18 cellular contexts compared by ENCODE assay signal in genomic region chr6:35429463-35429862, GRCh38. TPM values are rescaled to one million over a fixed set of nuclear protein-coding genes. Genes with fewer than 3 reads are reported as not detected.
DNase-seq lines count a peak whose midpoint lies in the region; ATAC-seq, FAIRE-seq and TF ChIP-seq lines count a peak whose summit lies in the region.
"Had no signal": no experiment of that assay in that cellular context is flagged by ENCODE, and none has a peak within 500 bp of the region (broad histone marks: within the 10 kb centered on the region; RNA-seq: fewer than 3 reads in every experiment).

No MANE protein-coding gene starts in this region.

- H3K36me3 ChIP-seq in HCT116 (ENCODE audit: control insufficient read depth in 1 of 2, insufficient read depth in 2 of 2, low read length in 2 of 2), result peaks cover 5 to 12% of the 10 kb centered on the region in 2 experiments; a peak in 2 of 4 replicates
- peaks cover 0 to 5% of the 10 kb centered on the region in 2 donors for H3K36me3 ChIP-seq in body of pancreas (replicated peaks in 1 of 2; ENCODE audit: insufficient read depth in 1 of 2, low read depth in 2 of 2)

- H3K9ac ChIP-seq in HCT116 (ENCODE audit: low read length), result no peak overlapping the region
- H3K9ac ChIP-seq: BLaER1, GM23248 had no signal

- no peak for TF ChIP-seq POLR2A in HCT116 (IDR thresholded peaks at IDR 0.05; ENCODE audit: borderline replicate concordance, extremely low read depth, insufficient read depth, insufficient read length)
- TF ChIP-seq POLR2A in body of pancreas (IDR thresholded peaks at IDR 0.05), result no peak

- RAD21 ChIA-PET in HCT116 (lab: Charles Lee; ENCODE audit: low non-redundant PET in 1 of 2, low total read pairs in 2 of 2, uncharacterized antibody in 2 of 2, unreplicated experiment in 2 of 2), result no interaction called here

- H3K4me3 Mint-ChIP-seq in HFFc6 (no peak overlapping the region), chondrocyte (ENCODE audit: unreplicated experiment) (no peak overlapping the region)
- H3K4me3 Mint-ChIP-seq: CD8-positive, alpha-beta memory T cell had no signal

- peaks cover 15% of the 10 kb centered on the region for H3K9me3 Mint-ChIP-seq in HFFc6
- H3K9me3 Mint-ChIP-seq in chondrocyte (ENCODE audit: low read depth), result peaks cover 7% of the 10 kb centered on the region

- no peak overlapping the region for H3K27ac ChIP-seq in HCT116 (ENCODE audit: low read depth, low read length)
- no peak overlapping the region for H3K27ac ChIP-seq in body of pancreas
- H3K27ac ChIP-seq: A549, BLaER1 had no signal

- TF ChIP-seq CTCF in HCT116 (IDR thresholded peaks at IDR 0.05 in 2 of 3, conservative IDR thresholded peaks at IDR 0.05 in 1 of 3; ENCODE audit: borderline replicate concordance in 1 of 3, insufficient read depth in 1 of 3, low read depth in 2 of 3, low read length in 2 of 3), result no peak
- TF ChIP-seq CTCF in HFFc6 (IDR thresholded peaks at IDR 0.05), result no peak
- no peak for TF ChIP-seq CTCF in chondrocyte (IDR thresholded peaks at IDR 0.05)
- TF ChIP-seq CTCF in body of pancreas (IDR thresholded peaks at IDR 0.05), result no peak

- no peak overlapping the region for H3K4me2 ChIP-seq in HCT116 (ENCODE audit: low read length)
- H3K4me2 ChIP-seq: A549, BLaER1 had no signal

- CTCF ChIA-PET in HCT116 (lab: Charles Lee), result no interaction called here

- H3K9me2 ChIP-seq in HCT116 (ENCODE audit: insufficient read depth), result no peaks in the 10 kb centered on the region

- no TSS peak for BruUV-seq in HCT116 (replicated peaks; lab: Mats Ljungman, UMichigan)

- H3K9me3 ChIP-seq in HCT116 (ENCODE audit: control insufficient read depth in 1 of 2, insufficient read depth in 1 of 2, low read depth in 1 of 2, low read length in 2 of 2) (peaks cover 0 to 15% of the 10 kb centered on the region in 2 experiments; a peak in 2 of 4 replicates), body of pancreas (peaks cover 0 to 7% (median 2%) of the 10 kb centered on the region in 3 donors)
- H3K9me3 ChIP-seq: Caco-2 had no signal

- H3K27ac Mint-ChIP-seq in HFFc6 (peak overlapping the region; percentile 90; the same call in 1 of the 2 replicates), chondrocyte (ENCODE audit: unreplicated experiment) (peak overlapping the region; percentile 68)

- no peak for FAIRE-seq in frontal cortex (lab: Jason Lieb, UNC)
- FAIRE-seq: A549, GM18507, H54, HTR-8/SVneo had no signal

- H3K27me3 ChIP-seq in HCT116 (ENCODE audit: insufficient read depth, low read length) (no peaks in the 10 kb centered on the region), body of pancreas (no peaks in the 10 kb centered on the region)
- H3K27me3 ChIP-seq: BLaER1 had no signal

- H3K4me1 ChIP-seq in HCT116 (ENCODE audit: control insufficient read depth in 1 of 2, insufficient read depth in 2 of 2, low read length in 2 of 2), result peaks cover 0 to 4% of the 10 kb centered on the region in 2 experiments; a peak in 1 of 4 replicates
- H3K4me1 ChIP-seq in body of pancreas, result no peaks in the 10 kb centered on the region
- H3K4me1 ChIP-seq: A549, Caco-2 had no signal

- 96 to 97% methylated on average over 2 of the region's 2 CpGs for WGBS in body of pancreas, 2 donors

- TF ChIP-seq RAD21 in HCT116 (IDR thresholded peaks at IDR 0.05; ENCODE audit: low read depth), result no peak

- intact Hi-C loops in HCT116 (cut with micrococcal nuclease) (no loop called here), body of pancreas (cut with DNase I) (no loop called here)

- H3K27me3 Mint-ChIP-seq in HFFc6 (ENCODE audit: insufficient read depth) (peaks cover 2% of the 10 kb centered on the region), chondrocyte (ENCODE audit: low read depth) (no peaks in the 10 kb centered on the region)

- H3K4me1 Mint-ChIP-seq in HFFc6 (ENCODE audit: low read depth), result peaks cover 49% of the 10 kb centered on the region
- peaks cover 52% of the 10 kb centered on the region for H3K4me1 Mint-ChIP-seq in chondrocyte (ENCODE audit: low read depth)
- H3K4me1 Mint-ChIP-seq: CD8-positive, alpha-beta memory T cell had no signal

- no peak overlapping the region for H3K4me3 ChIP-seq in HCT116 (replicated peaks in 1 of 2; ENCODE audit: low read depth in 1 of 2, low read length in 2 of 2)
- no peak overlapping the region for H3K4me3 ChIP-seq in body of pancreas
- H3K4me3 ChIP-seq: A549, BLaER1, GM23248 had no signal

- H3K79me2 ChIP-seq in HCT116 (ENCODE audit: insufficient read depth, low read length), result no peaks in the 10 kb centered on the region

- no peak for DNase-seq in HCT116 (ENCODE audit: low read depth, low spot score)
- no peak for DNase-seq in HFFc6
- peak; percentile 47 for DNase-seq in OCI-M1 (lab: John Stamatoyannopoulos, UW)
- no peak for DNase-seq in chondrocyte (ENCODE audit: low spot score)
- DNase-seq in frontal cortex (ENCODE audit: low spot score in 2 of 2), result no peak
- DNase-seq in amniotic stem cell (lab: John Stamatoyannopoulos, UW), result no peak
- no peak for DNase-seq in body of pancreas
- DNase-seq: Caco-2, DMS53, GF-D8, GM23248, KG1 had no signal

- no peak overlapping the region for H2AFZ ChIP-seq in HCT116 (ENCODE audit: low read depth, low read length, poor library complexity, severe bottlenecking)
- H2AFZ ChIP-seq: GM23248 had no signal

- POLR2A ChIA-PET in HCT116 (lab: Charles Lee), result no interaction called here

- ATAC-seq in HCT116 (no peak), body of pancreas (no peak)
- ATAC-seq: A549 had no signal

- no peaks in the 10 kb centered on the region for H4K20me1 ChIP-seq in HCT116 (ENCODE audit: insufficient read depth)
- H4K20me1 ChIP-seq: BLaER1 had no signal

- H3K36me3 Mint-ChIP-seq in HFFc6 (ENCODE audit: low read depth) (peaks cover 35% of the 10 kb centered on the region), chondrocyte (ENCODE audit: low read depth) (peaks cover 4% of the 10 kb centered on the region)

TF ChIP-seq in HCT116, 20 proteins besides CTCF, POLR2A, EP300 and RAD21:
- TF ChIP-seq CBX3 (IDR thresholded peaks at IDR 0.05; ENCODE audit: low read depth) (peak; percentile 77; the same call in 1 of the 2 replicates), ATF3 (IDR thresholded peaks at IDR 0.05) (no peak), REST (IDR thresholded peaks at IDR 0.05; ENCODE audit: low read depth) (no peak), FOSL1 (IDR thresholded peaks at IDR 0.05; ENCODE audit: low read depth) (no peak), YY1 (IDR thresholded peaks at IDR 0.05; ENCODE audit: extremely low read depth, insufficient replicate concordance, low read depth, low read length) (no peak), EGR1 (IDR thresholded peaks at IDR 0.05; ENCODE audit: low read depth) (no peak), TCF7L2 (IDR thresholded peaks at IDR 0.05; ENCODE audit: borderline replicate concordance, extremely low read depth, insufficient read depth, insufficient read length) (no peak), SP1 (IDR thresholded peaks at IDR 0.05; ENCODE audit: low read depth) (no peak)

RNA-seq across cellular contexts. Expression of gene FANCE, which starts 22.7 kb away (rescaled TPM):
- total RNA-seq in HCT116 (2021; ENCODE audit: unreplicated experiment), result 16.1 TPM
- polyA plus RNA-seq in HCT116 (2012), result 7.3 and 9.1 TPM in 2 replicates
- total RNA-seq in HFFc6 (2021; fragmentation: NEBNext Ultra II Directional; extraction: Animal tissue kit (Norgen Biotek cat#: 25700)), result 10 to 100 TPM in 1 of 6 experiments, 1 to 10 TPM in 5; 7.2 to 10.7 (median 9.2) TPM
- 5.6 to 7.4 TPM (median 6.8 TPM) in 3 replicates for total RNA-seq in chondrocyte
- 14.3 TPM for total RNA-seq in frontal cortex
- 1 to 10 TPM; 4.9 to 9.2 TPM for total RNA-seq in body of pancreas

RNA-seq across cellular contexts. Expression of gene RPL10A, which starts 38.7 kb away (rescaled TPM):
- 1,981 TPM for total RNA-seq in HCT116 (2021; ENCODE audit: unreplicated experiment)
- 2,739 and 2,996 TPM in 2 replicates for polyA plus RNA-seq in HCT116 (2012)
- 1,000 to 10,000 TPM; 1,220 to 1,355 (median 1,285) TPM for total RNA-seq in HFFc6 (2021; fragmentation: NEBNext Ultra II Directional; extraction: Animal tissue kit (Norgen Biotek cat#: 25700))
- total RNA-seq in chondrocyte, result 844 to 899 TPM (median 848 TPM) in 3 replicates
- 1,604 TPM for total RNA-seq in frontal cortex
- 100 to 1,000 TPM; 563 to 782 TPM for total RNA-seq in body of pancreas
